In genomic region chr3:109393728-109394127, GRCh38 we compare ENCODE assay signal across 11 cellular contexts. TPM values are rescaled to one million over a fixed set of nuclear protein-coding genes. Genes with fewer than 3 reads are reported as not detected.
"Had no signal": no experiment of that assay in that cellular context is flagged by ENCODE, and none has a peak within 500 bp of the region (broad histone marks: within the 10 kb centered on the region; RNA-seq: fewer than 3 reads in every experiment).

No MANE protein-coding gene starts in this region.

RNA-seq across cellular contexts. Expression of gene DPPA4, which starts 56.4 kb away (rescaled TPM):
- total RNA-seq: heart left ventricle, kidney, left cardiac atrium, left ventricle myocardium superior, lung microvascular endothelial cell, posterior vena cava, psoas muscle, subcutaneous adipose tissue, suprapubic skin, thoracic aorta, upper lobe of right lung had no signal
- polyA plus RNA-seq: heart left ventricle, psoas muscle had no signal
